8 cellular contexts compared by ENCODE assay signal in genomic region chr20:4064118-4064962, GRCh38. TPM values are rescaled to one million over a fixed set of nuclear protein-coding genes. Genes with fewer than 3 reads are reported as not detected.
DNase-seq lines count a peak whose midpoint lies in the region; ATAC-seq, FAIRE-seq and TF ChIP-seq lines count a peak whose summit lies in the region.

No MANE protein-coding gene starts in this region.

- no peak for ATAC-seq in HG03039 (IDR thresholded peaks at IDR 0.05; ENCODE audit: unreplicated experiment)

- H3K27ac Mint-ChIP-seq in activated CD4-positive, alpha-beta memory T cell treated with anti-CD3 and anti-CD28 coated beads, Interleukin-2, amount 10 ng/mL, durations not matched to agents 7 days and 5 days = no peak overlapping the region

- DNase-seq in GM12891 (ENCODE audit: insufficient read length, low spot score) = no peak
- peak; percentile 87 for DNase-seq in OCI-M1 (lab: John Stamatoyannopoulos, UW)
- peak; percentile 44 for DNase-seq in epidermal melanocyte (ENCODE audit: insufficient read length, low spot score)
- DNase-seq in mucosa of gallbladder (ENCODE audit: low spot score) = peak; percentile 87
- no peak for DNase-seq in GM19240 (ENCODE audit: insufficient read length, low spot score)
- DNase-seq in activated CD4-positive, alpha-beta T cell treated with anti-CD3 and anti-CD28 coated beads for 4 hours = no peak
- DNase-seq in activated CD4-positive, alpha-beta memory T cell treated with anti-CD3 and anti-CD28 coated beads, Interleukin-2, amount 10 ng/mL, durations not matched to agents 7 days and 5 days = no peak

- H3K9me3 Mint-ChIP-seq in activated CD4-positive, alpha-beta memory T cell treated with anti-CD3 and anti-CD28 coated beads, Interleukin-2, amount 10 ng/mL, durations not matched to agents 7 days and 5 days = no peaks in the 10 kb centered on the region

- peaks cover 31% of the 10 kb centered on the region for H3K4me1 Mint-ChIP-seq in activated CD4-positive, alpha-beta memory T cell treated with anti-CD3 and anti-CD28 coated beads, Interleukin-2, amount 10 ng/mL, durations not matched to agents 7 days and 5 days

- no peak overlapping the region for H3K4me3 Mint-ChIP-seq in activated CD4-positive, alpha-beta memory T cell treated with anti-CD3 and anti-CD28 coated beads, Interleukin-2, amount 10 ng/mL, durations not matched to agents 7 days and 5 days

- no peak for TF ChIP-seq POLR2A in GM12891 (IDR thresholded peaks at IDR 0.05; ENCODE audit: low read depth, low read length)

- no peak for FAIRE-seq in GM12891 (lab: Jason Lieb, UNC)

- POLR2A ChIA-PET in activated CD4-positive, alpha-beta memory T cell treated with anti-CD3 and anti-CD28 coated beads, Interleukin-2, amount 10 ng/mL, durations not matched to agents 7 days and 5 days (lab: Charles Lee) = no interaction called here

- CTCF ChIA-PET in activated CD4-positive, alpha-beta memory T cell treated with anti-CD3 and anti-CD28 coated beads, Interleukin-2, amount 10 ng/mL, durations not matched to agents 7 days and 5 days (lab: Charles Lee) = no interaction called here

- no peaks in the 10 kb centered on the region for H3K27me3 Mint-ChIP-seq in activated CD4-positive, alpha-beta memory T cell treated with anti-CD3 and anti-CD28 coated beads, Interleukin-2, amount 10 ng/mL, durations not matched to agents 7 days and 5 days

- no peaks in the 10 kb centered on the region for H3K36me3 Mint-ChIP-seq in activated CD4-positive, alpha-beta memory T cell treated with anti-CD3 and anti-CD28 coated beads, Interleukin-2, amount 10 ng/mL, durations not matched to agents 7 days and 5 days (ENCODE audit: low read depth)

TF ChIP-seq in GM12891, 5 proteins besides CTCF, POLR2A, EP300 and RAD21:
- TF ChIP-seq SPI1 (IDR thresholded peaks at IDR 0.05; ENCODE audit: low read depth, low read length) (peak; percentile 39; the same call in 1 of the 2 replicates), PAX5 (IDR thresholded peaks at IDR 0.05; ENCODE audit: insufficient read depth, low read length, severe bottlenecking) (no peak)

RNA-seq across cellular contexts. Expression of gene RNF24, which starts 49.0 kb away (rescaled TPM):
- polyA plus RNA-seq in GM12891 (2012; ENCODE audit: low read depth, missing spikeins) = 3.4 TPM
- 9.4 TPM for total RNA-seq in mucosa of gallbladder
- 10 to 100 TPM; 15.9 to 18.8 TPM for total RNA-seq in activated CD4-positive, alpha-beta memory T cell treated with anti-CD3 and anti-CD28 coated beads, Interleukin-2, amount 10 ng/mL, durations not matched to agents 7 days and 5 days

Comparison
In these comparisons a context has a peak if more than half of its experiments do, and no peak if none do; other contexts are left out.
1. DNase-seq: peak in OCI-M1 (single experiment), epidermal melanocyte (single experiment) and mucosa of gallbladder (single experiment); none in GM12891 (single experiment), GM19240 (single experiment), activated CD4-positive, alpha-beta T cell treated with anti-CD3 and anti-CD28 coated beads for 4 hours (0 of 2) and activated CD4-positive, alpha-beta memory T cell treated with anti-CD3 and anti-CD28 coated beads, Interleukin-2, amount 10 ng/mL, durations not matched to agents 7 days and 5 days (single experiment).